ENCODE assay signal across 1 cellular context in the genomic region with DNA sequence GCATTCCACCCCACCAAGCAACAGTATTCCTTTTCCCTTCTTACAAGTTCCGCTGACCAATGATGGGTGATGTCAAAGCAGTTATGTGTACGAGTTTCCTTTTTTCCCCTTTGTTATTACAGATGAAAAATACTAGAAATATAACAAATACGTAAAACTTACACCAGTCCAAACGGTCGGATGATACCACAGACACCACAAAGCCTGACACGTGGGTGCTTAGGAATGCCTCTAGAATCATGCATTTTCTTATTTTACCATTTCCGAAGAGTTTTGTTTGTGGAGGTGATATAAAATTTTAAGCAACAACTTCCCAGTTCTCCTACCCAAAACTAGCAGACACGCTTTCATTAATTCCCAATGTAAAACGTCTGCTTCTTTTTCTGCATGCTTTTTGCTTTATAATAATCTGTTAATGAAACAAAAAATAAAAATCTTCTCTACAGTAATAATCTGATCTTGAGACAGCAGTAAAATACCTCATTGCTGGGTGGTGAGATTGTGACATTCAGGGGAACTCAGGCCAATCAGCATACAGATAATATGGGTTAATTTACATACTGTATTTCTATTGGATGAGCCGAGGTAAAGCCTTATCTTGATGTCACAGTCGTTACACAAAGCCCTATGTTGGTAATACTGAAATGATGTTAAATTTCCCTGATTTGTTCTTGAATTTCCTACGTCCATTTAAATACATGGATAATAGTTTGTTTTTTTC.
TF ChIP-seq lines count a peak whose summit lies in the region.

No MANE protein-coding gene starts in this region.

TF ChIP-seq in endothelial cell of umbilical vein, 7 proteins besides CTCF, POLR2A, EP300 and RAD21 (continued from another document):
- TF ChIP-seq MAX (IDR thresholded peaks at IDR 0.05; ENCODE audit: insufficient read depth, insufficient read length) = no peak
- no peak for TF ChIP-seq EZH2 (IDR thresholded peaks at IDR 0.05; ENCODE audit: borderline replicate concordance, low read depth, low read length, severe bottlenecking)
